ENCODE assay signal across 30 cellular contexts in genomic region chr7:27652518-27652917, GRCh38.
"Had no signal": no experiment of that assay in that cellular context is flagged by ENCODE, and none has a peak within 500 bp of the region (broad histone marks: within the 10 kb centered on the region; RNA-seq: fewer than 3 reads in every experiment).

No MANE protein-coding gene starts in this region.

- H3K27me3 ChIP-seq: brain microvascular endothelial cell, MG63 had no signal

- H3K4me3 Mint-ChIP-seq: activated B cell treated with CpG ODN at 0.5 μM for 24 hours; activated CD4-positive, alpha-beta memory T cell treated with anti-CD3 and anti-CD28 coated beads for 36 hours; activated naive CD4-positive, alpha-beta T cell treated with anti-CD3 and anti-CD28 coated beads, Interleukin-2, amount 10 ng/mL, durations not matched to agents 7 days and 5 days; activated naive CD8-positive, alpha-beta T cell treated with anti-CD3 and anti-CD28 coated beads for 36 hours; T-helper 1 cell treated with Interleukin-12 subunit alpha and Interleukin-12 subunit beta and Interleukin-4 antibody, amounts not matched to agents 30 μg/mL and 1 μg/mL, for 36 hours; T-helper 2 cell treated with Interferon-gamma antibody and Interleukin-4, amounts not matched to agents 5 μg/mL and 100 μg/mL, for 36 hours had no signal

- H3K36me3 ChIP-seq: brain microvascular endothelial cell, MG63 had no signal

- H3K4me3 ChIP-seq: MG63 had no signal

- H3K4me1 Mint-ChIP-seq: activated B cell treated with CpG ODN at 0.5 μM for 24 hours; activated naive CD4-positive, alpha-beta T cell treated with anti-CD3 and anti-CD28 coated beads, Interleukin-2, amount 10 ng/mL, durations not matched to agents 7 days and 5 days had no signal

- DNase-seq: activated B cell treated with CpG ODN at 0.5 μM for 24 hours; activated CD4-positive, alpha-beta memory T cell treated with anti-CD3 and anti-CD28 coated beads for 36 hours; activated CD4-positive, alpha-beta T cell treated with anti-CD3 and anti-CD28 coated beads for 4 hours; activated CD4-positive, alpha-beta T cell treated with anti-CD3 and anti-CD28 coated beads, Interleukin-2, amount 50 U/mL, for 1 hour; activated CD4-positive, CD25-positive, alpha-beta regulatory T cell treated with anti-CD3 and anti-CD28 coated beads, Interleukin-2, amount 50 U/mL, for 72 hours; activated CD8-positive, alpha-beta memory T cell treated with anti-CD3 and anti-CD28 coated beads, Interleukin-2, amount 50 U/mL, for 4 hours; activated effector memory CD4-positive, alpha-beta T cell treated with Interleukin-2 at 50 U/mL for 16 hours; activated naive CD4-positive, alpha-beta T cell treated with anti-CD3 and anti-CD28 coated beads, Interleukin-2, amount 10 ng/mL, durations not matched to agents 7 days and 5 days; activated naive CD8-positive, alpha-beta T cell treated with anti-CD3 and anti-CD28 coated beads for 36 hours; activated T-cell treated with anti-CD3 and anti-CD28 coated beads for 4 hours; activated T-cell treated with anti-CD3 and anti-CD28 coated beads, Interleukin-2, amount 50 U/mL, for 48 hours; amniotic stem cell; aorta; brain microvascular endothelial cell; central memory CD4-positive, alpha-beta T cell; Kasumi-1; MG63; NCI-H1092; NCI-H1436 treated with DMSO at 0.1 percent for 48 hours; NCI-H1694 treated with DMSO at 0.1 percent for 48 hours; NCI-H2029; NCI-H2171; NCI-H524; NCI-H69; NK-92 treated with Interleukin-12 subunit alpha and Interleukin-12 subunit beta, amount 100 ng/mL, for 24 hours; PC-3; Right ventricle myocardium superior; SK-N-SH had no signal

- H3K9me3 Mint-ChIP-seq: activated B cell treated with CpG ODN at 0.5 μM for 24 hours; activated CD4-positive, alpha-beta memory T cell treated with anti-CD3 and anti-CD28 coated beads for 36 hours; activated naive CD4-positive, alpha-beta T cell treated with anti-CD3 and anti-CD28 coated beads, Interleukin-2, amount 10 ng/mL, durations not matched to agents 7 days and 5 days; activated naive CD8-positive, alpha-beta T cell treated with anti-CD3 and anti-CD28 coated beads for 36 hours; T-helper 1 cell treated with Interleukin-12 subunit alpha and Interleukin-12 subunit beta and Interleukin-4 antibody, amounts not matched to agents 30 μg/mL and 1 μg/mL, for 36 hours; T-helper 2 cell treated with Interferon-gamma antibody and Interleukin-4, amounts not matched to agents 5 μg/mL and 100 μg/mL, for 36 hours had no signal

- H3K27ac ChIP-seq: brain microvascular endothelial cell had no signal

- H3K27ac Mint-ChIP-seq: activated B cell treated with CpG ODN at 0.5 μM for 24 hours; activated CD4-positive, alpha-beta memory T cell treated with anti-CD3 and anti-CD28 coated beads for 36 hours; activated naive CD4-positive, alpha-beta T cell treated with anti-CD3 and anti-CD28 coated beads, Interleukin-2, amount 10 ng/mL, durations not matched to agents 7 days and 5 days; activated naive CD8-positive, alpha-beta T cell treated with anti-CD3 and anti-CD28 coated beads for 36 hours; T-helper 1 cell treated with Interleukin-12 subunit alpha and Interleukin-12 subunit beta and Interleukin-4 antibody, amounts not matched to agents 30 μg/mL and 1 μg/mL, for 36 hours; T-helper 2 cell treated with Interferon-gamma antibody and Interleukin-4, amounts not matched to agents 5 μg/mL and 100 μg/mL, for 36 hours had no signal

- H3K9me3 ChIP-seq: MG63, SK-N-SH had no signal

- H3K27me3 Mint-ChIP-seq: activated B cell treated with CpG ODN at 0.5 μM for 24 hours; activated CD4-positive, alpha-beta memory T cell treated with anti-CD3 and anti-CD28 coated beads for 36 hours; activated naive CD4-positive, alpha-beta T cell treated with anti-CD3 and anti-CD28 coated beads, Interleukin-2, amount 10 ng/mL, durations not matched to agents 7 days and 5 days; activated naive CD8-positive, alpha-beta T cell treated with anti-CD3 and anti-CD28 coated beads for 36 hours had no signal
